10 cellular contexts compared by ENCODE assay signal in the genomic region with DNA sequence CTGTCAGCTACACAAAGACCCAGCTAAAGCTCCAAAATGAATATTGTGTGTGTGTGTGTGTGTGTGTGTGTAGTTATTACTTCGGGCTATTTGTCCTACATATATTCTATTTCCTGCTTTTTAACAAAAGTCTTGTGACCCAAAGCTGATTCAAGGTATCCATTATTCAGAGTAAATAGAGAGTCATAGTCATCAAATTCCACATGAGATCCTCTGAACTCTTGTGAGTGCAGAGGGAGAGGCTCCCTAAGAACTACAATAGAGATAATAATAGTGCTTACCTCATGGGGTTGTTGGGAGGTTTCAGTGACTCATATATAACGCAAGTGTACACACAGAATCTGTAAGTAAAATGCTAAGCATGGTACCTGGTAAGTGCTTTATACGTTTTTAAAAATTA. TPM values are rescaled to one million over a fixed set of nuclear protein-coding genes. Genes with fewer than 3 reads are reported as not detected.
DNase-seq lines count a peak whose midpoint lies in the region; ATAC-seq, FAIRE-seq and TF ChIP-seq lines count a peak whose summit lies in the region.
"Had no signal": no experiment of that assay in that cellular context is flagged by ENCODE, and none has a peak within 500 bp of the region (broad histone marks: within the 10 kb centered on the region; RNA-seq: fewer than 3 reads in every experiment).

No MANE protein-coding gene starts in this region.

- H3K9me3 ChIP-seq in RWPE2 (ENCODE audit: severe bottlenecking) (no peaks in the 10 kb centered on the region), neural progenitor cell (ENCODE audit: low read depth) (no peaks in the 10 kb centered on the region)

- no peak overlapping the region for H3K9ac ChIP-seq in neural progenitor cell

- TF ChIP-seq CTCF in RWPE2 (IDR thresholded peaks at IDR 0.05; ENCODE audit: poor library complexity, severe bottlenecking) (no peak), fibroblast of pulmonary artery (IDR thresholded peaks at IDR 0.05; ENCODE audit: low read length, missing control alignments) (no peak), neural progenitor cell (IDR thresholded peaks at IDR 0.05) (no peak)

- no peaks in the 10 kb centered on the region for H3K79me2 ChIP-seq in neural progenitor cell (ENCODE audit: low read depth)

- H3K36me3 Mint-ChIP-seq in activated T-cell treated with anti-CD3 and anti-CD28 coated beads, Interleukin-2, amount 50 U/mL, for 4 hours (ENCODE audit: insufficient read depth), result no peaks in the 10 kb centered on the region
- H3K36me3 Mint-ChIP-seq in neural progenitor cell, result no peaks in the 10 kb centered on the region

- FAIRE-seq in urothelium cell line (lab: Jason Lieb, UNC), result no peak
- FAIRE-seq: endometrium, TTC549 had no signal

- no peak overlapping the region for H3K4me3 Mint-ChIP-seq in activated T-cell treated with anti-CD3 and anti-CD28 coated beads, Interleukin-2, amount 50 U/mL, for 4 hours
- no peak overlapping the region for H3K4me3 Mint-ChIP-seq in neural progenitor cell

- H3K27ac ChIP-seq in RWPE2 (ENCODE audit: poor library complexity, severe bottlenecking) (peak overlapping the region; percentile 99), neural progenitor cell (no peak overlapping the region)

- H3K36me3 ChIP-seq in RWPE2 (ENCODE audit: low read depth) (no peaks in the 10 kb centered on the region), neural progenitor cell (no peaks in the 10 kb centered on the region)

- no peak overlapping the region for H3K4me2 ChIP-seq in neural progenitor cell

- no peaks in the 10 kb centered on the region for H3K9me3 Mint-ChIP-seq in activated T-cell treated with anti-CD3 and anti-CD28 coated beads, Interleukin-2, amount 50 U/mL, for 4 hours
- no peaks in the 10 kb centered on the region for H3K9me3 Mint-ChIP-seq in neural progenitor cell

- ATAC-seq in activated T-cell treated with anti-CD3 and anti-CD28 coated beads, Interleukin-2, amount 50 U/mL, for 4 hours, result peak; percentile 37
- peak; percentile 74 for ATAC-seq in RWPE2 (ENCODE audit: low read depth)
- ATAC-seq in HG03469 (IDR thresholded peaks at IDR 0.05; ENCODE audit: unreplicated experiment), result no peak
- no peak for ATAC-seq in HG03025 (IDR thresholded peaks at IDR 0.05; ENCODE audit: low FRiP score, unreplicated experiment)

- H3K4me1 ChIP-seq in RWPE2 (ENCODE audit: insufficient read depth, poor library complexity, severe bottlenecking), result peaks cover 80% of the 10 kb centered on the region
- H3K4me1 ChIP-seq in neural progenitor cell, result no peaks in the 10 kb centered on the region

- no peak for DNase-seq in activated T-cell treated with anti-CD3 and anti-CD28 coated beads, Interleukin-2, amount 50 U/mL, for 4 hours
- DNase-seq in activated T-cell treated with anti-CD3 and anti-CD28 coated beads, Interleukin-2, amount 50 U/mL, for 1 hour, result no peak
- DNase-seq in RWPE2 (ENCODE audit: low spot score) (no peak), fibroblast of pulmonary artery (ENCODE audit: low read depth) (peak; percentile 94), urothelium cell line (ENCODE audit: low spot score) (peak; percentile 53), neural progenitor cell (ENCODE audit: low spot score) (no peak)

- H3F3A ChIP-seq in neural progenitor cell (ENCODE audit: low read depth), result no peaks in the 10 kb centered on the region

- H4K20me1 ChIP-seq in neural progenitor cell (ENCODE audit: low read depth), result no peaks in the 10 kb centered on the region

- H3K27me3 Mint-ChIP-seq in activated T-cell treated with anti-CD3 and anti-CD28 coated beads, Interleukin-2, amount 50 U/mL, for 4 hours (ENCODE audit: low read depth), result no peaks in the 10 kb centered on the region
- H3K27me3 Mint-ChIP-seq in neural progenitor cell (ENCODE audit: insufficient read depth, low read depth), result peaks cover 6% of the 10 kb centered on the region

- no peak overlapping the region for H3K4me3 ChIP-seq in RWPE2 (ENCODE audit: severe bottlenecking)
- no peak overlapping the region for H3K4me3 ChIP-seq in fibroblast of pulmonary artery (replicated peaks; ENCODE audit: low read depth, low read length)
- H3K4me3 ChIP-seq in neural progenitor cell, result no peak overlapping the region

- H3K27me3 ChIP-seq in RWPE2 (ENCODE audit: insufficient read depth, poor library complexity, severe bottlenecking) (no peaks in the 10 kb centered on the region), neural progenitor cell (no peaks in the 10 kb centered on the region)

- H3K4me1 Mint-ChIP-seq in activated T-cell treated with anti-CD3 and anti-CD28 coated beads, Interleukin-2, amount 50 U/mL, for 4 hours (ENCODE audit: low read depth), result peaks cover 35% of the 10 kb centered on the region
- peaks cover 18% of the 10 kb centered on the region for H3K4me1 Mint-ChIP-seq in neural progenitor cell

- no peak overlapping the region for H3K27ac Mint-ChIP-seq in neural progenitor cell

- H2AFZ ChIP-seq in neural progenitor cell (replicated peaks), result no peak overlapping the region

RNA-seq across cellular contexts. Expression of a gene that starts 43.8 kb away (rescaled TPM):
- 10 to 100 TPM; 21.4 to 26.3 (median 24.4) TPM for total RNA-seq in activated T-cell treated with anti-CD3 and anti-CD28 coated beads, Interleukin-2, amount 50 U/mL, for 4 hours
- 33.3 and 57.3 TPM in 2 replicates for total RNA-seq in neural progenitor cell (ENCODE audit: low replicate concordance)

Comparison
In these comparisons a context has a peak if more than half of its experiments do, and no peak if none do; other contexts are left out.
1. ATAC-seq: peak in activated T-cell treated with anti-CD3 and anti-CD28 coated beads, Interleukin-2, amount 50 U/mL, for 4 hours (2 of 2) and RWPE2 (single experiment); none in HG03469 (single experiment) and HG03025 (single experiment).
2. DNase-seq: peak in fibroblast of pulmonary artery (single experiment) and urothelium cell line (single experiment); none in activated T-cell treated with anti-CD3 and anti-CD28 coated beads, Interleukin-2, amount 50 U/mL, for 4 hours (single experiment), activated T-cell treated with anti-CD3 and anti-CD28 coated beads, Interleukin-2, amount 50 U/mL, for 1 hour (single experiment), RWPE2 (single experiment) and neural progenitor cell (single experiment).